In genomic region chr7:110681941-110682340, GRCh38 we compare ENCODE assay signal across 23 cellular contexts.
DNase-seq lines count a peak whose midpoint lies in the region; ATAC-seq and TF ChIP-seq lines count a peak whose summit lies in the region.
"Had no signal": no experiment of that assay in that cellular context is flagged by ENCODE, and none has a peak within 500 bp of the region (broad histone marks: within the 10 kb centered on the region; RNA-seq: fewer than 3 reads in every experiment).

No MANE protein-coding gene starts in this region.

- TF ChIP-seq CTCF in left ventricle myocardium inferior (IDR thresholded peaks at IDR 0.05; ENCODE audit: borderline replicate concordance), result no peak

- no peaks in the 10 kb centered on the region for H3K27me3 ChIP-seq in left ventricle myocardium inferior (ENCODE audit: low read depth)
- H3K27me3 ChIP-seq: BE2C, BLaER1 had no signal

- H3K4me1 ChIP-seq in left ventricle myocardium inferior, result peaks cover 5% of the 10 kb centered on the region
- H3K4me1 ChIP-seq: BE2C, BLaER1 had no signal

- DNase-seq in Right ventricle myocardium superior (no peak), left ventricle myocardium inferior (no peak), left cardiac atrium (no peak), left ventricle myocardium superior (no peak), NOMO-1 treated with dmso at 0.1 percent for 144 hours (lab: John Stamatoyannopoulos, UW; ENCODE audit: unreplicated experiment) (no peak)
- DNase-seq: 8988T; ACHN; BE2C; C1 segment of cervical spinal cord; CD4-positive, alpha-beta memory T cell; CD4-positive, CD25-positive, alpha-beta regulatory T cell; CD8-positive, alpha-beta memory T cell; COR-L47; DMS 273 treated with DMSO at 0.1 percent for 48 hours; DMS153; DMS53; DMS79; DND-41; EL; GDM1 had no signal

- H3K36me3 ChIP-seq in left ventricle myocardium inferior, result no peaks in the 10 kb centered on the region
- H3K36me3 ChIP-seq: BE2C, BLaER1 had no signal

- intact Hi-C loops in Right ventricle myocardium superior (cut with DNase I) (loop anchor here (5.0 kb wide), 1 partner anchor 410 kb away; the partner anchor contains the start of gene LRRN3), left ventricle myocardium inferior (cut with micrococcal nuclease) (no loop called here), left cardiac atrium (cut with DNase I) (no loop called here), left ventricle myocardium superior (cut with micrococcal nuclease) (no loop called here)

- no peak overlapping the region for H3K4me3 ChIP-seq in left ventricle myocardium inferior
- H3K4me3 ChIP-seq: BLaER1, GM12878 had no signal

- ATAC-seq in Right ventricle myocardium superior (ENCODE audit: poor library complexity) (peak; percentile 82), left cardiac atrium (peak; percentile 59 to 60), left ventricle myocardium superior (peak; percentile 63)
- ATAC-seq in activated CD4-positive, CD25-positive, alpha-beta regulatory T cell treated with anti-CD3 and anti-CD28 coated beads, Interleukin-2, amount 50 U/mL, for 24 hours, result no peak
- ATAC-seq: GM12878 had no signal

- H3K9me3 ChIP-seq in left ventricle myocardium inferior (replicated peaks), result no peaks in the 10 kb centered on the region
- H3K9me3 ChIP-seq: BE2C, BLaER1 had no signal

- no peak overlapping the region for H3K27ac ChIP-seq in left ventricle myocardium inferior (replicated peaks)
- H3K27ac ChIP-seq: BLaER1 had no signal

Comparison
In these comparisons a context has a peak if more than half of its experiments do, and no peak if none do; other contexts are left out.
1. ATAC-seq: peak in Right ventricle myocardium superior (single experiment), left cardiac atrium (2 of 2) and left ventricle myocardium superior (single experiment); none in activated CD4-positive, CD25-positive, alpha-beta regulatory T cell treated with anti-CD3 and anti-CD28 coated beads, Interleukin-2, amount 50 U/mL, for 24 hours (0 of 2).